In genomic region chr7:155052982-155053381, GRCh38 we compare ENCODE assay signal across 34 cellular contexts. TPM values are rescaled to one million over a fixed set of nuclear protein-coding genes. Genes with fewer than 3 reads are reported as not detected.
DNase-seq lines count a peak whose midpoint lies in the region; ATAC-seq, FAIRE-seq and TF ChIP-seq lines count a peak whose summit lies in the region.
"Had no signal": no experiment of that assay in that cellular context is flagged by ENCODE, and none has a peak within 500 bp of the region (broad histone marks: within the 10 kb centered on the region; RNA-seq: fewer than 3 reads in every experiment).

No MANE protein-coding gene starts in this region.

- CTCF ChIA-PET in K562 (lab: Yijun Ruan, JAX; ENCODE audit: low intra/inter-chr PET ratio): no interaction called here

- DNase-seq in Daoy (ENCODE audit: low read depth) (peak; percentile 67), MG63 (peak; percentile 10), K562 (ENCODE audit: extremely low read depth in 1 of 4, low spot score in 3 of 4) (peak in 1 of 4 experiments; percentile 6), retinal pigment epithelial cell (ENCODE audit: low read depth) (peak; percentile 11), NCI-H345 (lab: John Stamatoyannopoulos, UW) (no peak)
- no peak for DNase-seq in stimulated activated CD4-positive, alpha-beta T cell treated with anti-CD3 and anti-CD28 coated beads, Interleukin-12 subunit alpha, Interleukin-12 subunit beta, amount 100 ng/mL, for 4 hours
- DNase-seq: activated CD4-positive, alpha-beta T cell treated with anti-CD3 and anti-CD28 coated beads for 1 hour; activated CD8-positive, alpha-beta T cell treated with anti-CD3 and anti-CD28 coated beads, Interleukin-2, amount 10 ng/mL, durations not matched to agents 7 days and 5 days; activated gamma-delta T cell; activated naive CD8-positive, alpha-beta T cell treated with anti-CD3 and anti-CD28 coated beads, Interleukin-2, amount 50 U/mL, for 24 hours; activated T-cell treated with anti-CD3 and anti-CD28 coated beads for 4 hours; body of pancreas; CD4-positive, alpha-beta T cell; cerebellar nuclear complex; GF-D8; H9; head of caudate nucleus; KG1; left cardiac atrium; mesenchymal stem cell; NCI-H146; NCI-H524; NK-92 treated with Interleukin-12 subunit alpha and Interleukin-12 subunit beta, amount 100 ng/mL, for 24 hours; nucleus accumbens; Peyer's patch; stimulated activated CD4-positive, alpha-beta T cell treated with anti-CD3 and anti-CD28 coated beads, Interleukin-2, amount 100 ng/mL, for 48 hours had no signal

- H4K20me1 ChIP-seq in K562 (replicated peaks; ENCODE audit: control insufficient read depth, insufficient read depth, low read length): no peaks in the 10 kb centered on the region

- no peak overlapping the region for H2AFZ ChIP-seq in K562 (ENCODE audit: low read depth, low read length)

- in situ Hi-C loops in K562 (cut with MboI): no loop called here

- H3K36me3 ChIP-seq in MG63: no peaks in the 10 kb centered on the region
- no peaks in the 10 kb centered on the region for H3K36me3 ChIP-seq in K562 (ENCODE audit: control insufficient read depth, insufficient read depth, low read length)
- H3K36me3 ChIP-seq: Peyer's patch, SJSA1, suprapubic skin had no signal

- no peaks in the 10 kb centered on the region for H3K27me3 ChIP-seq in MG63
- peaks cover 16 to 37% of the 10 kb centered on the region in 2 experiments for H3K27me3 ChIP-seq in K562 (ENCODE audit: control insufficient read depth in 2 of 2, insufficient read depth in 2 of 2, low read length in 2 of 2)
- H3K27me3 ChIP-seq: body of pancreas, Peyer's patch, suprapubic skin had no signal

- no peak for TF ChIP-seq RAD21 in K562 (CRISPR knock-in tag; conservative IDR thresholded peaks at IDR 0.05 in 1 of 2, IDR thresholded peaks at IDR 0.05 in 1 of 2)

- no peaks in the 10 kb centered on the region for H3K9me1 ChIP-seq in K562 (ENCODE audit: control insufficient read depth, insufficient read depth, low read length)

- no peak for TF ChIP-seq EP300 in K562 (IDR thresholded peaks at IDR 0.05; ENCODE audit: low read length)

- no peak for TF ChIP-seq POLR2A in K562 (conservative IDR thresholded peaks at IDR 0.05)

- peak; percentile 43; the same call in 2 of the 3 replicates for ATAC-seq in K562
- ATAC-seq in GM18498 (IDR thresholded peaks at IDR 0.05; ENCODE audit: unreplicated experiment): no peak
- ATAC-seq: activated CD8-positive, alpha-beta T cell treated with anti-CD3 and anti-CD28 coated beads, Interleukin-2, amount 10 ng/mL, durations not matched to agents 7 days and 5 days; activated naive CD8-positive, alpha-beta T cell treated with anti-CD3 and anti-CD28 coated beads, Interleukin-2, amount 50 U/mL, for 24 hours; body of pancreas; left cardiac atrium; stimulated activated effector memory CD8-positive, alpha-beta T cell treated with anti-CD3 and anti-CD28 coated beads, Interleukin-12 subunit alpha, Interleukin-12 subunit beta, amount 100 ng/mL, for 72 hours had no signal

- H3K9me3 ChIP-seq in MG63 (no peaks in the 10 kb centered on the region), K562 (replicated peaks; ENCODE audit: control insufficient read depth, insufficient read depth, low read depth, low read length) (no peaks in the 10 kb centered on the region)
- H3K9me3 ChIP-seq: body of pancreas, Peyer's patch, SJSA1, suprapubic skin had no signal

- POLR2A ChIA-PET in K562 (lab: Yijun Ruan, JAX): interaction anchor here (0.8 to 1.5 kb wide), 3 partner anchors 16 to 111 kb away, joined by 4 read pairs; no protein-coding TSS in a partner anchor

- BruUV-seq in K562 (replicated peaks; lab: Mats Ljungman, UMichigan): no TSS peak

- no peak overlapping the region for H3K4me3 ChIP-seq in MG63
- H3K4me3 ChIP-seq in K562: no peak overlapping the region
- H3K4me3 ChIP-seq in retinal pigment epithelial cell (ENCODE audit: low read length): no peak overlapping the region
- H3K4me3 ChIP-seq: body of pancreas, Peyer's patch, SJSA1, suprapubic skin had no signal

- no peaks in the 10 kb centered on the region for H3K4me1 ChIP-seq in K562 (replicated peaks in 1 of 2; ENCODE audit: control insufficient read depth in 2 of 2, insufficient read depth in 2 of 2, low read length in 2 of 2)
- H3K4me1 ChIP-seq: body of pancreas, Peyer's patch, SJSA1, suprapubic skin had no signal

- TF ChIP-seq CTCF in K562 (IDR thresholded peaks at IDR 0.05 in 2 of 3, conservative IDR thresholded peaks at IDR 0.05 in 1 of 3; ENCODE audit: insufficient read depth in 2 of 3, low read depth in 1 of 3, low read length in 3 of 3): no peak
- TF ChIP-seq CTCF in retinal pigment epithelial cell (conservative IDR thresholded peaks at IDR 0.05; ENCODE audit: low read depth, low read length): no peak

- no peak overlapping the region for H3K27ac ChIP-seq in K562 (ENCODE audit: extremely low read depth, low read depth, low read length)
- H3K27ac ChIP-seq: body of pancreas, Peyer's patch, SJSA1, suprapubic skin had no signal

- intact Hi-C loops in K562 (cut with micrococcal nuclease): no loop called here

- H3K4me2 ChIP-seq in K562 (ENCODE audit: insufficient read depth, low read length): no peak overlapping the region

- under 1% methylated on average over 13 of the region's 13 CpGs for WGBS in K562 (ENCODE audit: insufficient coverage, low coverage, missing lambda C conversion rate)

- H3K9ac ChIP-seq in K562 (ENCODE audit: insufficient read depth in 1 of 2, low read depth in 2 of 2, low read length in 2 of 2): no peak overlapping the region

- no peaks in the 10 kb centered on the region for H3K79me2 ChIP-seq in K562 (ENCODE audit: control insufficient read depth, insufficient read depth, low read length)

- no peak for FAIRE-seq in K562 (lab: Jason Lieb, UNC)
- FAIRE-seq: TTC549 had no signal

TF ChIP-seq in K562, 482 proteins besides CTCF, POLR2A, EP300 and RAD21:
- no peak for TF ChIP-seq JUND (IDR thresholded peaks at IDR 0.05; ENCODE audit: borderline replicate concordance, low read depth, low read length)
- TF ChIP-seq JUND (tag; IDR thresholded peaks at IDR 0.05; ENCODE audit: borderline replicate concordance, low read depth, low read length): peak; percentile 36; the same call in 1 of the 3 replicates
- peak; percentile 74 for TF ChIP-seq EHMT2 (IDR thresholded peaks at IDR 0.05)
- TF ChIP-seq CCAR2 (IDR thresholded peaks at IDR 0.05; ENCODE audit: low read depth, low read length): no peak
- TF ChIP-seq ATF3 (IDR thresholded peaks at IDR 0.05): 0 out of 2 replicates have a peak, but pooled peaks have one; percentile 27
- no peak for TF ChIP-seq ATF3 (CRISPR knock-in tag; conservative IDR thresholded peaks at IDR 0.05)

RNA-seq across cellular contexts. Expression of gene HTR5A, which starts 17.1 kb away (rescaled TPM):
- total RNA-seq in Daoy (2014; rRNA removed; shearing (Covaris generic)): not detected in 2 replicates
- not detected in 2 replicates for total RNA-seq in MG63 (2014; rRNA removed; shearing (Covaris generic); ENCODE audit: low replicate concordance)
- not detected in 2 replicates for total RNA-seq in K562 (2011; cell fraction: chromatin; rRNA removed; ENCODE audit: low replicate concordance)
- total RNA-seq in K562 (2011; cell fraction: nucleolus; rRNA removed): not detected in 2 replicates
- not detected in 2 replicates for total RNA-seq in K562 (2011; cell fraction: nucleoplasm; rRNA removed)
- total RNA-seq in K562 (2014; rRNA removed): not detected in 2 replicates
- total RNA-seq in K562 (2014; rRNA removed; fragmentation: Illumina TruSeq; extraction: Trizol): not detected in 2 replicates
- not detected in 2 replicates for total RNA-seq in K562 (2015; rRNA removed; fragmentation: Illumina TruSeq; extraction: Trizol)
- not detected in 2 replicates for total RNA-seq in K562 (2021)
- 0.06 TPM in 1 of 2 replicates, not detected in the other for polyA plus RNA-seq in K562 (2011; rRNA removed)
- not detected in 2 replicates for polyA plus RNA-seq in K562 (2011; cell fraction: cytosol; rRNA removed)
- polyA plus RNA-seq in K562 (2011; cell fraction: nucleus; rRNA removed): not detected in 2 replicates
- polyA plus RNA-seq in K562 (2012): not detected in 2 replicates
- polyA plus RNA-seq in K562 (2014; fragmentation: Illumina TruSeq; extraction: Trizol): not detected in 2 replicates
- polyA plus RNA-seq in K562 (2014; fragmentation: Nextera tagmentation; extraction: Ambion mirVana): not detected
- polyA plus RNA-seq in K562 (2014; rRNA removed): not detected in 2 replicates
- not detected in 2 replicates for polyA minus RNA-seq in K562 (2011; rRNA and poly(A)+ RNA removed)
- not detected in 2 replicates for polyA minus RNA-seq in K562 (2011; cell fraction: cytosol; rRNA and poly(A)+ RNA removed)
- polyA minus RNA-seq in K562 (2011; cell fraction: nucleus; rRNA and poly(A)+ RNA removed): not detected in 2 replicates
- total RNA-seq: activated CD8-positive, alpha-beta T cell treated with anti-CD3 and anti-CD28 coated beads, Interleukin-2, amount 10 ng/mL, durations not matched to agents 7 days and 5 days; body of pancreas; CD4-positive, alpha-beta T cell; H9; HT-29; left cardiac atrium; Peyer's patch; SJSA1; suprapubic skin; T-helper 1 cell treated with Interleukin-12 subunit alpha and Interleukin-12 subunit beta and Interleukin-4 antibody, amounts not matched to agents 30 ng/mL and 1 ng/mL, for 36 hours; urinary bladder had no signal
- polyA plus RNA-seq: urinary bladder had no signal

RNA-seq across cellular contexts. Expression of gene PAXIP1, which starts 50.1 kb away (rescaled TPM):
- 10.7 and 12.8 TPM in 2 replicates for total RNA-seq in Daoy (2014; rRNA removed; shearing (Covaris generic))
- total RNA-seq in MG63 (2014; rRNA removed; shearing (Covaris generic); ENCODE audit: low replicate concordance): 4.7 and 4.8 TPM in 2 replicates
- total RNA-seq in K562 (2011; cell fraction: chromatin; rRNA removed; ENCODE audit: low replicate concordance): 30.7 and 81.3 TPM in 2 replicates
- total RNA-seq in K562 (2011; cell fraction: nucleolus; rRNA removed): 17.8 and 20.4 TPM in 2 replicates
- total RNA-seq in K562 (2011; cell fraction: nucleoplasm; rRNA removed): 36.7 and 53.3 TPM in 2 replicates
- total RNA-seq in K562 (2014; rRNA removed) (25.4 and 26.9 TPM in 2 replicates), K562 (2014; rRNA removed; fragmentation: Illumina TruSeq; extraction: Trizol) (25.9 and 26.1 TPM in 2 replicates), K562 (2015; rRNA removed; fragmentation: Illumina TruSeq; extraction: Trizol) (29.2 and 30.2 TPM in 2 replicates), K562 (2021) (28.2 and 28.4 TPM in 2 replicates)
- polyA plus RNA-seq in K562 (2011; rRNA removed) (19.0 and 29.1 TPM in 2 replicates), K562 (2014; fragmentation: Illumina TruSeq; extraction: Trizol) (30.1 and 36.1 TPM in 2 replicates), K562 (2014; fragmentation: Nextera tagmentation; extraction: Ambion mirVana) (10 to 100 TPM in 1 of 2 experiments, 1 to 10 TPM in 1; 9.7 to 17.5 TPM), K562 (2014; rRNA removed) (35.3 and 37.9 TPM in 2 replicates)
- 16.4 and 39.5 TPM in 2 replicates for polyA plus RNA-seq in K562 (2011; cell fraction: cytosol; rRNA removed)
- 29.6 and 42.3 TPM in 2 replicates for polyA plus RNA-seq in K562 (2011; cell fraction: nucleus; rRNA removed)
- 17.0 and 20.7 TPM in 2 replicates for polyA plus RNA-seq in K562 (2012)
- 15.4 and 19.7 TPM in 2 replicates for polyA minus RNA-seq in K562 (2011; rRNA and poly(A)+ RNA removed)
- polyA minus RNA-seq in K562 (2011; cell fraction: cytosol; rRNA and poly(A)+ RNA removed): 8.6 and 8.7 TPM in 2 replicates
- 21.9 and 22.2 TPM in 2 replicates for polyA minus RNA-seq in K562 (2011; cell fraction: nucleus; rRNA and poly(A)+ RNA removed)

Comparison
In these comparisons a context has a peak if more than half of its experiments do, and no peak if none do; other contexts are left out.
1. DNase-seq: peak in Daoy (single experiment), MG63 (single experiment) and retinal pigment epithelial cell (single experiment); none in stimulated activated CD4-positive, alpha-beta T cell treated with anti-CD3 and anti-CD28 coated beads, Interleukin-12 subunit alpha, Interleukin-12 subunit beta, amount 100 ng/mL, for 4 hours (single experiment) and NCI-H345 (single experiment).